Comparison of ENCODE assay signal across 7 cellular contexts in genomic region chr6:90294614-90294988, GRCh38. TPM values are rescaled to one million over a fixed set of nuclear protein-coding genes. Genes with fewer than 3 reads are reported as not detected.
DNase-seq lines count a peak whose midpoint lies in the region; ATAC-seq and TF ChIP-seq lines count a peak whose summit lies in the region.

No MANE protein-coding gene starts in this region.

- DNase-seq in MG63 (no peak), foreskin fibroblast (no peak), ecto neural progenitor cell (ENCODE audit: low spot score) (no peak)
- DNase-seq in activated CD8-positive, alpha-beta memory T cell treated with anti-CD3 and anti-CD28 coated beads, Interleukin-2, amount 50 U/mL, for 4 hours, result peak; percentile 52
- DNase-seq in stimulated activated CD4-positive, alpha-beta T cell treated with anti-CD3 and anti-CD28 coated beads, Interleukin-4, amount 100 ng/mL, for 1 hour, result peak; percentile 40

- H3K9me3 ChIP-seq in MG63, result no peaks in the 10 kb centered on the region

- H3K27me3 ChIP-seq in MG63, result peaks cover 21% of the 10 kb centered on the region

- H3K36me3 ChIP-seq in MG63, result no peaks in the 10 kb centered on the region

- TF ChIP-seq CTCF in foreskin fibroblast (IDR thresholded peaks at IDR 0.05; ENCODE audit: low read depth, low read length), result no peak

- H3K4me3 ChIP-seq in MG63 (peak overlapping the region; percentile 48; the same call in 1 of the 2 replicates), foreskin fibroblast (ENCODE audit: low read depth in 1 of 2, low read length in 2 of 2) (peak overlapping the region; percentile 45 to 61)

- no peak for ATAC-seq in HG02852 (IDR thresholded peaks at IDR 0.05; ENCODE audit: unreplicated experiment)
- no peak for ATAC-seq in HG03025 (IDR thresholded peaks at IDR 0.05; ENCODE audit: low FRiP score, unreplicated experiment)

RNA-seq across cellular contexts. Expression of gene BACH2, which starts 2.0 kb away (rescaled TPM):
- not detected in 2 replicates for total RNA-seq in MG63 (2014; rRNA removed; shearing (Covaris generic); ENCODE audit: low replicate concordance)

Comparison
In these comparisons a context has a peak if more than half of its experiments do, and no peak if none do; other contexts are left out.
1. DNase-seq: peak in activated CD8-positive, alpha-beta memory T cell treated with anti-CD3 and anti-CD28 coated beads, Interleukin-2, amount 50 U/mL, for 4 hours (single experiment) and stimulated activated CD4-positive, alpha-beta T cell treated with anti-CD3 and anti-CD28 coated beads, Interleukin-4, amount 100 ng/mL, for 1 hour (single experiment); none in MG63 (single experiment), foreskin fibroblast (0 of 2) and ecto neural progenitor cell (single experiment).